In the genomic region with DNA sequence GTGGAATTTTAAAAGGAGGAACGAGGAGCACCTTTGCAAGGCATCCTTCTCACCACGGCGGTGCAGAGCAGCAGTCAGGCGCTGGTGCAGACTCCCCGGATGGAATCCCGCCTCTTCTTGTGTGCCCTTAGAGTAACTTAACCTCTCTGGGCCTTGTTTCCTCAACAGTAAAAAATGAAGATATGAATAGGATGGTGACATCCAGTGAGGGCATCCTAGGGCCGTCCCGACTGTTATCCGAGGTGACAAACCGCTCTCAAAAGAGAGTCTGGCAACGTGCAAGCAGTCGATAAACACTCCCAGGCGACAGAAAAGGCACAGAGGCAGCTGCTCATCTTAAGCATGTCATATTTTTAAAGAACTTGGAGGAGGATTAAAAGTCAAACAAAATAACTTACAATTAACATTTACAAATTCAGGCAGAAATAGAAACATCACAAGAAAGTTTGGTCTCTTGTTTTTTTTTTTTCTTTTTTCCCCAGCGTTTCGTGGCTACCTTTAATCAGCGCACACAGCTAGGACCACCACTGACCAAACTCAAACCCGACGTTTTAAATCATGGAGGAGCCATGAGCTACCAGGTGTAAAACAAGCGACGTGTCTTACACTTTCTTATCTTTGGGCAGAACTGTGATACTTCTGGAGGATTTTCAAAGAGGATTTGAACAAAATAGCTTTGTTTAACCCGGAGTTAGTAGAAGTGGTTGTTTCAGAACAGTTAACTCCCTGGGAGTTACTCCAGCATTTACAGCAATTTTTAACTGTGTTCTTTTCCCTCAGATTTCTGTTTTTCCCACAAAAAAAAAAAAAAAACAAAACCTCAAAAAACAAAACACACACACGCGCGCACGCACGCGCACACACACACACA, we compare ENCODE assay signal across 9 cellular contexts. TPM values are rescaled to one million over a fixed set of nuclear protein-coding genes. Genes with fewer than 3 reads are reported as not detected.
DNase-seq lines count a peak whose midpoint lies in the region; TF ChIP-seq lines count a peak whose summit lies in the region.
"Had no signal": no experiment of that assay in that cellular context is flagged by ENCODE, and none has a peak within 500 bp of the region (broad histone marks: within the 10 kb centered on the region; RNA-seq: fewer than 3 reads in every experiment).

No MANE protein-coding gene starts in this region.

- no peaks in the 10 kb centered on the region for H3K9me3 Mint-ChIP-seq in MCF 10A (ENCODE audit: unreplicated experiment)

- H2AFZ ChIP-seq in MM.1S (ENCODE audit: low read length) = no peak overlapping the region

- peak overlapping the region; percentile 90 to 98 (median 96) for H3K4me3 ChIP-seq in BLaER1 treated with 17β-estradiol and CSF1 and Interleukin-3, amounts not matched to agents 10 nM and 100 nM
- H3K4me3 ChIP-seq in MM.1S (ENCODE audit: low read length) (no peak overlapping the region), muscle layer of duodenum (ENCODE audit: low read depth in 1 of 2, low read length in 2 of 2) (peak overlapping the region; percentile 61 to 68), A673 (ENCODE audit: low read depth, low read length, poor library complexity, severe bottlenecking) (no peak overlapping the region)

- H3K79me2 ChIP-seq in MM.1S (ENCODE audit: low read length) = peaks cover 44% of the 10 kb centered on the region

- no peaks in the 10 kb centered on the region for H3K36me3 Mint-ChIP-seq in MCF 10A (ENCODE audit: insufficient read depth, unreplicated experiment)

- peak overlapping the region; percentile 79 for H3K27ac Mint-ChIP-seq in MCF 10A (ENCODE audit: low read depth, unreplicated experiment)

- peaks cover 0 to 21% (median 0%) of the 10 kb centered on the region in 11 experiments; a peak in 3 of 22 replicates for H4K20me1 ChIP-seq in BLaER1 treated with 17β-estradiol and CSF1 and Interleukin-3, amounts not matched to agents 10 nM and 100 nM
- H4K20me1 ChIP-seq in MM.1S (ENCODE audit: insufficient read depth, low read length) = no peaks in the 10 kb centered on the region

- H3K9me3 ChIP-seq in BLaER1 treated with 17β-estradiol and CSF1 and Interleukin-3, amounts not matched to agents 10 nM and 100 nM (replicated peaks in 1 of 11) = peaks cover 0 to under 1% (median 0%) of the 10 kb centered on the region in 11 experiments; a peak in 1 of 22 replicates
- no peaks in the 10 kb centered on the region for H3K9me3 ChIP-seq in MM.1S (replicated peaks; ENCODE audit: insufficient read depth, low read length)
- H3K9me3 ChIP-seq in muscle layer of duodenum (ENCODE audit: control insufficient read depth in 1 of 2, low read length in 2 of 2) = no peaks in the 10 kb centered on the region
- H3K9me3 ChIP-seq in A673 (ENCODE audit: low read depth, low read length, poor library complexity, severe bottlenecking) = no peaks in the 10 kb centered on the region

- H3K9ac ChIP-seq in BLaER1 treated with 17β-estradiol and CSF1 and Interleukin-3, amounts not matched to agents 10 nM and 100 nM = peak overlapping the region; percentile 98 to 100 (median 99)
- H3K9ac ChIP-seq in MM.1S (ENCODE audit: low read length) = no peak overlapping the region

- no peaks in the 10 kb centered on the region for H3K27me3 ChIP-seq in BLaER1 treated with 17β-estradiol and CSF1 and Interleukin-3, amounts not matched to agents 10 nM and 100 nM
- H3K27me3 ChIP-seq in MM.1S (replicated peaks; ENCODE audit: insufficient read depth, low read length) (no peaks in the 10 kb centered on the region), muscle layer of duodenum (ENCODE audit: low read depth, low read length) (no peaks in the 10 kb centered on the region), A673 (replicated peaks; ENCODE audit: insufficient read depth, low read depth, low read length, poor library complexity) (peaks cover 62% of the 10 kb centered on the region)

- intact Hi-C loops in MCF 10A (cut with micrococcal nuclease) = loop anchor here (5.0 kb wide), 1 partner anchor 128 kb away; no protein-coding TSS in a partner anchor
- intact Hi-C loops in A673 (cut with micrococcal nuclease; ENCODE audit: unreplicated experiment) = no loop called here

- peaks cover 0 to 32% (median 18%) of the 10 kb centered on the region in 11 experiments; a peak in 17 of 22 replicates for H3K36me3 ChIP-seq in BLaER1 treated with 17β-estradiol and CSF1 and Interleukin-3, amounts not matched to agents 10 nM and 100 nM
- H3K36me3 ChIP-seq in MM.1S (replicated peaks; ENCODE audit: insufficient read depth, low read length) (no peaks in the 10 kb centered on the region), muscle layer of duodenum (ENCODE audit: control insufficient read depth in 1 of 2, insufficient read depth in 2 of 2, low read length in 2 of 2) (no peaks in the 10 kb centered on the region), A673 (ENCODE audit: insufficient read depth, low read length, poor library complexity, severe bottlenecking) (no peaks in the 10 kb centered on the region)

- no peaks in the 10 kb centered on the region for H3K27me3 Mint-ChIP-seq in MCF 10A (ENCODE audit: insufficient read depth, unreplicated experiment)

- peak overlapping the region; percentile 97 to 100 (median 99) for H3K27ac ChIP-seq in BLaER1 treated with 17β-estradiol and CSF1 and Interleukin-3, amounts not matched to agents 10 nM and 100 nM
- no peak overlapping the region for H3K27ac ChIP-seq in MM.1S (ENCODE audit: low read length)
- peak overlapping the region; percentile 84 for H3K27ac ChIP-seq in muscle layer of duodenum (ENCODE audit: low read length)
- no peak overlapping the region for H3K27ac ChIP-seq in A673 (ENCODE audit: low read depth, low read length, poor library complexity, severe bottlenecking)

- H3K9me2 ChIP-seq in MM.1S (replicated peaks; ENCODE audit: insufficient read depth, low read length) = no peaks in the 10 kb centered on the region

- POLR2A ChIA-PET in MCF 10A (lab: Yijun Ruan, JAX) = interaction anchor here (1.0 to 4.5 kb wide), 10 partner anchors 9 to 130 kb away, joined by 3 to 68 read pairs (median 8); no protein-coding TSS in a partner anchor
- POLR2A ChIA-PET in A673 (lab: Charles Lee; ENCODE audit: low non-redundant PET) = no interaction called here
- POLR2A ChIA-PET in HEK293T (lab: Yijun Ruan, JAX) = no interaction called here

- CTCF ChIA-PET in MCF 10A (lab: Yijun Ruan, JAX) = interaction anchor here (0.6 to 2.1 kb wide), 8 partner anchors 9 to 467 kb away, joined by 3 to 8 read pairs (median 4); no protein-coding TSS in a partner anchor
- CTCF ChIA-PET in A673 (lab: Charles Lee) = no interaction called here
- CTCF ChIA-PET in HEK293T (lab: Yijun Ruan, JAX) = interaction anchor here (1.0 kb wide), 1 partner anchor 58 kb away, joined by 3 read pairs; no protein-coding TSS in a partner anchor

- DNase-seq in MM.1S = no peak
- no peak for DNase-seq in MCF 10A (ENCODE audit: unreplicated experiment)
- no peak for DNase-seq in A673 (ENCODE audit: low spot score)
- DNase-seq in KG1 (lab: John Stamatoyannopoulos, UW) = no peak
- DNase-seq in activated CD4-positive, CD25-positive, alpha-beta regulatory T cell (lab: John Stamatoyannopoulos, UW) = no peak
- DNase-seq in HEK293T (ENCODE audit: extremely low spot score) = no peak
- DNase-seq: effector CD4-positive, alpha-beta T cell had no signal

- H3F3A ChIP-seq in MM.1S (ENCODE audit: insufficient read depth, low read length) = no peaks in the 10 kb centered on the region

- peak overlapping the region; percentile 88 to 99 (median 96) for H3K4me2 ChIP-seq in BLaER1 treated with 17β-estradiol and CSF1 and Interleukin-3, amounts not matched to agents 10 nM and 100 nM
- peak overlapping the region; percentile 62 for H3K4me2 ChIP-seq in MM.1S (ENCODE audit: low read depth, low read length)

- H3K4me1 ChIP-seq in BLaER1 treated with 17β-estradiol and CSF1 and Interleukin-3, amounts not matched to agents 10 nM and 100 nM = peaks cover 68 to 79% (median 75%) of the 10 kb centered on the region in 10 experiments
- H3K4me1 ChIP-seq in MM.1S (ENCODE audit: low read length) (no peaks in the 10 kb centered on the region), muscle layer of duodenum (ENCODE audit: control insufficient read depth in 1 of 2, insufficient read depth in 2 of 2, low read length in 2 of 2) (peaks cover 3 to 14% of the 10 kb centered on the region in 2 donors), A673 (ENCODE audit: insufficient read depth, low read length, poor library complexity, severe bottlenecking) (peaks cover 4% of the 10 kb centered on the region)

- peak overlapping the region; percentile 82 for H3K4me3 Mint-ChIP-seq in MCF 10A (ENCODE audit: unreplicated experiment)

- peaks cover 35% of the 10 kb centered on the region for H3K4me1 Mint-ChIP-seq in MCF 10A (ENCODE audit: insufficient read depth, unreplicated experiment)

- TF ChIP-seq CTCF in MM.1S (IDR thresholded peaks at IDR 0.05; ENCODE audit: low read length) = no peak
- TF ChIP-seq CTCF in MCF 10A (IDR thresholded peaks at IDR 0.05; ENCODE audit: unreplicated experiment) = no peak
- no peak for TF ChIP-seq CTCF in A673 (conservative IDR thresholded peaks at IDR 0.05; ENCODE audit: low read depth, low read length)

- BruUV-seq in MCF 10A (replicated peaks; lab: Mats Ljungman, UMichigan) (TSS peak; percentile 22), A673 (replicated peaks; lab: Mats Ljungman, UMichigan) (no TSS peak)

TF ChIP-seq in HEK293T, 16 proteins besides CTCF, POLR2A, EP300 and RAD21 (continues in another document):
- TF ChIP-seq ELF4 (IDR thresholded peaks at IDR 0.05) (no peak), L3MBTL2 (conservative IDR thresholded peaks at IDR 0.05) (no peak), BHLHE40 (IDR thresholded peaks at IDR 0.05; ENCODE audit: borderline replicate concordance) (no peak), HDGF (IDR thresholded peaks at IDR 0.05; ENCODE audit: borderline replicate concordance) (no peak), NFRKB (IDR thresholded peaks at IDR 0.05) (no peak), ARNT (IDR thresholded peaks at IDR 0.05) (no peak), FOXK2 (IDR thresholded peaks at IDR 0.05) (no peak), SP1 (IDR thresholded peaks at IDR 0.05) (no peak), ZNF384 (IDR thresholded peaks at IDR 0.05) (no peak), LEF1 (IDR thresholded peaks at IDR 0.05; ENCODE audit: borderline replicate concordance) (no peak), CTBP1 (IDR thresholded peaks at IDR 0.05; ENCODE audit: borderline replicate concordance) (no peak), FOXM1 (IDR thresholded peaks at IDR 0.05; ENCODE audit: borderline replicate concordance) (no peak), TARDBP (IDR thresholded peaks at IDR 0.05) (no peak)
- TF ChIP-seq, protein P1, sequence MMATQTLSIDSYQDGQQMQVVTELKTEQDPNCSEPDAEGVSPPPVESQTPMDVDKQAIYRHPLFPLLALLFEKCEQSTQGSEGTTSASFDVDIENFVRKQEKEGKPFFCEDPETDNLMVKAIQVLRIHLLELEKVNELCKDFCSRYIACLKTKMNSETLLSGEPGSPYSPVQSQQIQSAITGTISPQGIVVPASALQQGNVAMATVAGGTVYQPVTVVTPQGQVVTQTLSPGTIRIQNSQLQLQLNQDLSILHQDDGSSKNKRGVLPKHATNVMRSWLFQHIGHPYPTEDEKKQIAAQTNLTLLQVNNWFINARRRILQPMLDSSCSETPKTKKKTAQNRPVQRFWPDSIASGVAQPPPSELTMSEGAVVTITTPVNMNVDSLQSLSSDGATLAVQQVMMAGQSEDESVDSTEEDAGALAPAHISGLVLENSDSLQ (IDR thresholded peaks at IDR 0.05) = no peak

RNA-seq across cellular contexts. Expression of a gene that starts 2.1 kb away (rescaled TPM):
- total RNA-seq in MCF 10A (2022) (31.6 and 31.7 TPM in 2 replicates), A673 (2021) (0.09 TPM in 1 of 2 replicates, not detected in the other)

Comparison
In these comparisons a context has a peak if more than half of its experiments do, and no peak if none do; other contexts are left out.
1. H3K27ac ChIP-seq: peak in BLaER1 treated with 17β-estradiol and CSF1 and Interleukin-3, amounts not matched to agents 10 nM and 100 nM (11 of 11) and muscle layer of duodenum (single experiment); none in MM.1S (single experiment) and A673 (single experiment).
2. H3K4me3 ChIP-seq: peak in BLaER1 treated with 17β-estradiol and CSF1 and Interleukin-3, amounts not matched to agents 10 nM and 100 nM (10 of 10) and muscle layer of duodenum (2 of 2); none in MM.1S (single experiment) and A673 (single experiment).
3. RNA of a gene that starts 2.1 kb away (total RNA-seq): 31.6 to 31.7 TPM in MCF 10A; 0.09 TPM in A673; every median in the first group is over 10 times any median in the second.